Comparison of ENCODE assay signal across 8 cellular contexts in genomic region chr5:17132444-17133083, GRCh38.
DNase-seq lines count a peak whose midpoint lies in the region; ATAC-seq, FAIRE-seq and TF ChIP-seq lines count a peak whose summit lies in the region.

No MANE protein-coding gene starts in this region.

- peaks cover 23% of the 10 kb centered on the region for H3K27me3 Mint-ChIP-seq in activated CD4-positive, alpha-beta T cell treated with anti-CD3 and anti-CD28 coated beads for 36 hours

- DNase-seq in Caki2 (ENCODE audit: low read depth) (peak; percentile 42), M059J (ENCODE audit: low read depth) (peak; percentile 55), iris pigment epithelial cell (ENCODE audit: low read depth) (peak; percentile 54), GM12892 (ENCODE audit: insufficient read length) (no peak)
- no peak for DNase-seq in activated CD4-positive, alpha-beta T cell treated with anti-CD3 and anti-CD28 coated beads, Interleukin-2, amount 50 U/mL, for 1 hour
- DNase-seq in activated CD4-positive, alpha-beta T cell treated with anti-CD3 and anti-CD28 coated beads for 36 hours: no peak

- TF ChIP-seq POLR2A in GM12892 (IDR thresholded peaks at IDR 0.05; ENCODE audit: low read depth, low read length): no peak

- peak; percentile 80 for TF ChIP-seq CTCF in VCaP (conservative IDR thresholded peaks at IDR 0.05)

- intact Hi-C loops in activated CD4-positive, alpha-beta T cell treated with anti-CD3 and anti-CD28 coated beads for 36 hours (cut with DNase I, micrococcal nuclease): loop anchor here (1.0 to 2.0 kb wide), 2 partner anchors 198 to 341 kb away; no protein-coding TSS in a partner anchor

- no peak overlapping the region for H3K27ac Mint-ChIP-seq in activated CD4-positive, alpha-beta T cell treated with anti-CD3 and anti-CD28 coated beads for 36 hours

- in situ Hi-C loops in Caki2 (cut with HindIII; ENCODE audit: low pct_unique_long_range_greater_than_20kb, low sequenced_read_pairs): no loop called here

- FAIRE-seq in GM12892 (lab: Jason Lieb, UNC): no peak

- peak; percentile 56 for ATAC-seq in GM19468 (IDR thresholded peaks at IDR 0.05; ENCODE audit: extremely low read depth, unreplicated experiment)
- ATAC-seq in activated CD4-positive, alpha-beta T cell treated with anti-CD3 and anti-CD28 coated beads for 36 hours: no peak

- no peak overlapping the region for H3K4me3 Mint-ChIP-seq in activated CD4-positive, alpha-beta T cell treated with anti-CD3 and anti-CD28 coated beads for 36 hours

- H3K4me1 Mint-ChIP-seq in activated CD4-positive, alpha-beta T cell treated with anti-CD3 and anti-CD28 coated beads for 36 hours: peaks cover 6% of the 10 kb centered on the region

- no peaks in the 10 kb centered on the region for H3K9me3 Mint-ChIP-seq in activated CD4-positive, alpha-beta T cell treated with anti-CD3 and anti-CD28 coated beads for 36 hours (ENCODE audit: low read depth)

- no peaks in the 10 kb centered on the region for H3K36me3 Mint-ChIP-seq in activated CD4-positive, alpha-beta T cell treated with anti-CD3 and anti-CD28 coated beads for 36 hours (ENCODE audit: low read depth)

- POLR2A ChIA-PET in activated CD4-positive, alpha-beta T cell treated with anti-CD3 and anti-CD28 coated beads for 36 hours (lab: Charles Lee): interaction anchor here (0.6 kb wide), 1 partner anchor 11 kb away, joined by 3 read pairs; no protein-coding TSS in a partner anchor

- no peak overlapping the region for H3K27ac ChIP-seq in VCaP

- CTCF ChIA-PET in activated CD4-positive, alpha-beta T cell treated with anti-CD3 and anti-CD28 coated beads for 36 hours (lab: Charles Lee): interaction anchor here (0.6 to 3.3 kb wide), 29 partner anchors 10 to 1179 kb away, joined by 3 to 15 read pairs (median 3); no protein-coding TSS in a partner anchor

Comparison
In these comparisons a context has a peak if more than half of its experiments do, and no peak if none do; other contexts are left out.
1. DNase-seq: peak in Caki2 (single experiment), M059J (single experiment) and iris pigment epithelial cell (single experiment); none in GM12892 (single experiment), activated CD4-positive, alpha-beta T cell treated with anti-CD3 and anti-CD28 coated beads, Interleukin-2, amount 50 U/mL, for 1 hour (single experiment) and activated CD4-positive, alpha-beta T cell treated with anti-CD3 and anti-CD28 coated beads for 36 hours (single experiment).